Comparison of ENCODE assay signal across 10 cellular contexts in the genomic region with DNA sequence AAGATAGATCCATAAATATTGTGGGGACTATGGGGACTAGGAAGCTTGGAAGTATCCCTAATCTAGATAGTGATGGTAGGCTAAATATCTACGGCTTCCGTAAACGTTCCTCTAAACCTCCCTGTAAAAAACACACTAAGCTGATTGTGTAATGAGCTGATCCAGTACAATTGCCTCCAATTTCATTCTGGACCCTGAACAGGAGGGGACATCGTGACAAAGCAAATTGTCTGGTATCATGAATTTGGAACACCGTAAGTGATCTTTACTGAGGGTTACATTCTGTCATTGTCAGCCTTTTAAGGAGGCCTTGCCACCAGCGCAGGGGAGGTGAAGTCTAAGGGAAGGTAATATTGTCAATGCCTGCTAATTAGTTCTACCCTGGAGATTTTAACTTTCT. TPM values are rescaled to one million over a fixed set of nuclear protein-coding genes. Genes with fewer than 3 reads are reported as not detected.
DNase-seq lines count a peak whose midpoint lies in the region; ATAC-seq and TF ChIP-seq lines count a peak whose summit lies in the region.
"Had no signal": no experiment of that assay in that cellular context is flagged by ENCODE, and none has a peak within 500 bp of the region (broad histone marks: within the 10 kb centered on the region; RNA-seq: fewer than 3 reads in every experiment).

No MANE protein-coding gene starts in this region.

- CTCF ChIA-PET in RWPE1 (lab: Yijun Ruan, JAX) = no interaction called here

- peak overlapping the region; percentile 93 for H2AFZ ChIP-seq in osteoblast (ENCODE audit: low read length)

- H3K4me3 Mint-ChIP-seq in activated T-cell treated with anti-CD3 and anti-CD28 coated beads, Interleukin-2, amount 50 U/mL, for 4 hours = no peak overlapping the region

- H4K20me1 ChIP-seq in osteoblast (ENCODE audit: insufficient read depth, low read length) = no peaks in the 10 kb centered on the region

- H3K79me2 ChIP-seq in osteoblast (ENCODE audit: insufficient read depth, low read length) = peaks cover 24% of the 10 kb centered on the region

- H3K4me1 Mint-ChIP-seq in activated T-cell treated with anti-CD3 and anti-CD28 coated beads, Interleukin-2, amount 50 U/mL, for 4 hours (ENCODE audit: low read depth) = no peaks in the 10 kb centered on the region

- no peak for ATAC-seq in activated T-cell treated with anti-CD3 and anti-CD28 coated beads, Interleukin-2, amount 50 U/mL, for 4 hours

- peaks cover 8% of the 10 kb centered on the region for H3K27me3 Mint-ChIP-seq in activated T-cell treated with anti-CD3 and anti-CD28 coated beads, Interleukin-2, amount 50 U/mL, for 4 hours (ENCODE audit: low read depth)

- POLR2A ChIA-PET in RWPE1 (lab: Yijun Ruan, JAX; ENCODE audit: low non-redundant PET) = no interaction called here

- peaks cover 17% of the 10 kb centered on the region for H3K4me1 ChIP-seq in ES-I3 (ENCODE audit: insufficient read depth, low read length)
- H3K4me1 ChIP-seq in osteoblast (ENCODE audit: insufficient read depth, low read length) = peaks cover 34% of the 10 kb centered on the region
- H3K4me1 ChIP-seq: SJSA1 had no signal

- H3K4me3 ChIP-seq in fibroblast of pulmonary artery (replicated peaks; ENCODE audit: low read depth, low read length) = peak overlapping the region; percentile 69
- H3K4me3 ChIP-seq in osteoblast (ENCODE audit: insufficient read depth, low read length) = peak overlapping the region; percentile 75
- H3K4me3 ChIP-seq: SJSA1 had no signal

- H3K9ac ChIP-seq in ES-I3 (ENCODE audit: low read depth, low read length) = peak overlapping the region; percentile 99

- no peaks in the 10 kb centered on the region for H3K27me3 ChIP-seq in osteoblast (ENCODE audit: insufficient read depth, low read length)
- H3K27me3 ChIP-seq: SJSA1 had no signal

- peak overlapping the region; percentile 84 for H3K4me2 ChIP-seq in osteoblast (ENCODE audit: insufficient read depth, low read length)

- TF ChIP-seq CTCF in RWPE1 (conservative IDR thresholded peaks at IDR 0.05; ENCODE audit: low read depth) = no peak
- no peak for TF ChIP-seq CTCF in fibroblast of pulmonary artery (IDR thresholded peaks at IDR 0.05; ENCODE audit: low read length, missing control alignments)
- no peak for TF ChIP-seq CTCF in osteoblast (IDR thresholded peaks at IDR 0.05; ENCODE audit: extremely low read depth, low read depth, low read length)

- peaks cover 8% of the 10 kb centered on the region for H3K9me3 Mint-ChIP-seq in activated T-cell treated with anti-CD3 and anti-CD28 coated beads, Interleukin-2, amount 50 U/mL, for 4 hours

- H3K9me3 ChIP-seq in ES-I3 (ENCODE audit: control insufficient read depth, insufficient read depth, low read length) (no peaks in the 10 kb centered on the region), osteoblast (ENCODE audit: low read depth, low read length) (no peaks in the 10 kb centered on the region)
- H3K9me3 ChIP-seq: SJSA1 had no signal

- no peaks in the 10 kb centered on the region for H3K36me3 Mint-ChIP-seq in activated T-cell treated with anti-CD3 and anti-CD28 coated beads, Interleukin-2, amount 50 U/mL, for 4 hours (ENCODE audit: insufficient read depth)

- peak overlapping the region; percentile 91 for H3K27ac ChIP-seq in RWPE1
- H3K27ac ChIP-seq in osteoblast (ENCODE audit: low read depth, low read length) = peak overlapping the region; percentile 88
- H3K27ac ChIP-seq: SJSA1 had no signal

- peaks cover 3% of the 10 kb centered on the region; the same call in 1 of the 2 replicates for H3K36me3 ChIP-seq in ES-I3 (ENCODE audit: insufficient read depth, low read length)
- no peaks in the 10 kb centered on the region for H3K36me3 ChIP-seq in osteoblast (ENCODE audit: insufficient read depth, low read length)
- H3K36me3 ChIP-seq: SJSA1 had no signal

- DNase-seq in RWPE1 (ENCODE audit: low spot score) (no peak), fibroblast of pulmonary artery (ENCODE audit: low read depth) (no peak), osteoblast (ENCODE audit: insufficient read length, low spot score, missing footprints) (no peak), NCI-H1092 treated with DMSO at 0.1 percent for 48 hours (lab: John Stamatoyannopoulos, UW) (no peak), hippocampal formation (lab: John Stamatoyannopoulos, UW) (no peak)
- DNase-seq in activated naive CD4-positive, alpha-beta T cell treated with Interleukin-2 at 50 U/mL for 16 hours = no peak
- DNase-seq in activated T-cell treated with anti-CD3 and anti-CD28 coated beads, Interleukin-2, amount 50 U/mL, for 4 hours = no peak
- DNase-seq: DND-41 had no signal

RNA-seq across cellular contexts. Expression of gene MGST1, which starts 0.5 kb away (rescaled TPM):
- total RNA-seq in osteoblast = 72.7 and 81.9 TPM in 2 replicates
- 1 to 10 TPM in 1 of 3 donors, under 1 TPM in 2; 0.45 to 1.8 (median 0.94) TPM for total RNA-seq in activated T-cell treated with anti-CD3 and anti-CD28 coated beads, Interleukin-2, amount 50 U/mL, for 4 hours
- total RNA-seq: SJSA1 had no signal

Comparison
In these comparisons a context has a peak if more than half of its experiments do, and no peak if none do; other contexts are left out.
1. RNA of gene MGST1, which starts 0.5 kb away (total RNA-seq): 72.7 to 81.9 TPM in osteoblast; 0.45 to 1.8 TPM in activated T-cell treated with anti-CD3 and anti-CD28 coated beads, Interleukin-2, amount 50 U/mL, for 4 hours; every median in the first group is over 10 times any median in the second.